Comparison of ENCODE assay signal across 18 cellular contexts in the genomic region with DNA sequence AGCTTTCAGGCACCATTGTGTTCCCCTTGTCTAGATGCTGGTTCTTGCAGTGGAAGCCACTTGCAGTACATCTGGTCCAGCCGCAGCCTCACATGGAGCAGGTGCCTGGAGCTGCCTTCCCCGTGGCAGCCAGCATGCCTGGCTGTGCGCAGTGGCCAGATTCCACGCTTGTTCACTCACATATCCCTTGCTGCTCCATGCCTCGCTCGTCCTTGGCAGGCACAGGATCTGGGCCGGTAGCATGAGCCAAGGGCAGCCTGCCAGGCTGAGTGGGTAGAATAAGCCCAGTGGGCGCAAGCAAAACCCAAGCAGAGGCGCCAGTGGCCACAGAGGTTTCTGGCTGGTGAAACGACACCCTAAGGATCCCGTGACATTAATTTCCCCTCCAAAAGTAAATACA. TPM values are rescaled to one million over a fixed set of nuclear protein-coding genes. Genes with fewer than 3 reads are reported as not detected.
DNase-seq lines count a peak whose midpoint lies in the region; ATAC-seq and TF ChIP-seq lines count a peak whose summit lies in the region.
"Had no signal": no experiment of that assay in that cellular context is flagged by ENCODE, and none has a peak within 500 bp of the region (broad histone marks: within the 10 kb centered on the region; RNA-seq: fewer than 3 reads in every experiment).

No MANE protein-coding gene starts in this region.

- H3K9me3 ChIP-seq in right atrium auricular region (no peaks in the 10 kb centered on the region), lower lobe of right lung (no peaks in the 10 kb centered on the region)
- H3K9me3 ChIP-seq: HAP-1 had no signal

- peak overlapping the region; percentile 24 for H3K27ac Mint-ChIP-seq in progenitor cell of endocrine pancreas
- H3K27ac Mint-ChIP-seq: CD8-positive, alpha-beta T cell had no signal

- H3K4me3 ChIP-seq in right atrium auricular region, result no peak overlapping the region
- no peak overlapping the region for H3K4me3 ChIP-seq in lower lobe of right lung
- H3K4me3 ChIP-seq: BLaER1, HAP-1 had no signal

- TF ChIP-seq CTCF in right atrium auricular region (IDR thresholded peaks at IDR 0.05), result no peak
- TF ChIP-seq CTCF in lower lobe of right lung (IDR thresholded peaks at IDR 0.05), result no peak
- TF ChIP-seq CTCF in progenitor cell of endocrine pancreas (IDR thresholded peaks at IDR 0.05; ENCODE audit: unreplicated experiment), result no peak

- DNase-seq in Right ventricle myocardium superior (peak; percentile 42), right atrium auricular region (ENCODE audit: low spot score) (no peak), cerebellum (ENCODE audit: low spot score) (peak; percentile 20), lower lobe of right lung (peak; percentile 39), progenitor cell of endocrine pancreas (ENCODE audit: low spot score, unreplicated experiment) (no peak), NCI-H69 (lab: John Stamatoyannopoulos, UW) (no peak), NCI-H1436 treated with DMSO at 0.1 percent for 48 hours (lab: John Stamatoyannopoulos, UW) (no peak)
- DNase-seq: 8988T; CD8-positive, alpha-beta T cell; Karpas-422; MM.1S; NCI-H1092 treated with DMSO at 0.1 percent for 48 hours; NCI-H187; NCI-H345; NCI-H526 treated with DMSO at 0.1 percent for 48 hours had no signal

- H3K9me3 Mint-ChIP-seq in progenitor cell of endocrine pancreas (ENCODE audit: low read depth), result peaks cover 4% of the 10 kb centered on the region
- H3K9me3 Mint-ChIP-seq: CD8-positive, alpha-beta T cell had no signal

- no peak for ATAC-seq in Right ventricle myocardium superior (ENCODE audit: poor library complexity)
- ATAC-seq in lower lobe of right lung, result no peak
- no peak for ATAC-seq in GM18868 (IDR thresholded peaks at IDR 0.05; ENCODE audit: unreplicated experiment)
- ATAC-seq: CD8-positive, alpha-beta T cell had no signal

- H3K4me1 ChIP-seq in right atrium auricular region, result no peaks in the 10 kb centered on the region
- no peaks in the 10 kb centered on the region for H3K4me1 ChIP-seq in lower lobe of right lung
- H3K4me1 ChIP-seq: BLaER1, HAP-1 had no signal

- H3K4me1 Mint-ChIP-seq in progenitor cell of endocrine pancreas (ENCODE audit: low read depth), result no peaks in the 10 kb centered on the region

- peaks cover 50% of the 10 kb centered on the region for H3K36me3 ChIP-seq in right atrium auricular region
- peaks cover 76% of the 10 kb centered on the region for H3K36me3 ChIP-seq in lower lobe of right lung

- H3K4me3 Mint-ChIP-seq in progenitor cell of endocrine pancreas (ENCODE audit: low read depth), result no peak overlapping the region
- H3K4me3 Mint-ChIP-seq: CD8-positive, alpha-beta T cell had no signal

- H3K27me3 ChIP-seq in right atrium auricular region, result no peaks in the 10 kb centered on the region
- no peaks in the 10 kb centered on the region for H3K27me3 ChIP-seq in lower lobe of right lung (ENCODE audit: low read depth)
- H3K27me3 ChIP-seq: BLaER1 had no signal

- H3K36me3 Mint-ChIP-seq in progenitor cell of endocrine pancreas (ENCODE audit: insufficient read depth), result peaks cover 23% of the 10 kb centered on the region

- intact Hi-C loops in Right ventricle myocardium superior (cut with DNase I), result no loop called here
- intact Hi-C loops in lower lobe of right lung (cut with DNase I), result no loop called here

- H3K27me3 Mint-ChIP-seq in progenitor cell of endocrine pancreas, result no peaks in the 10 kb centered on the region

- no peak overlapping the region for H3K27ac ChIP-seq in right atrium auricular region
- no peak overlapping the region for H3K27ac ChIP-seq in lower lobe of right lung
- H3K27ac ChIP-seq: BLaER1 had no signal

RNA-seq across cellular contexts. Expression of a gene that starts 20.6 kb away (rescaled TPM):
- total RNA-seq in Right ventricle myocardium superior (23.0 TPM), right atrium auricular region (10 to 100 TPM; 17.7 to 27.6 TPM), cerebellum (92.3 TPM), lower lobe of right lung (48.7 TPM), progenitor cell of endocrine pancreas (40.4 and 40.9 TPM in 2 replicates)

Comparison
In these comparisons a context has a peak if more than half of its experiments do, and no peak if none do; other contexts are left out.
1. DNase-seq: peak in Right ventricle myocardium superior (single experiment), cerebellum (single experiment) and lower lobe of right lung (single experiment); none in right atrium auricular region (single experiment), progenitor cell of endocrine pancreas (single experiment), NCI-H69 (single experiment) and NCI-H1436 treated with DMSO at 0.1 percent for 48 hours (single experiment).